Comparison of ENCODE assay signal across 20 cellular contexts in genomic region chr2:39394427-39395002, GRCh38. TPM values are rescaled to one million over a fixed set of nuclear protein-coding genes. Genes with fewer than 3 reads are reported as not detected.
DNase-seq lines count a peak whose midpoint lies in the region; ATAC-seq and TF ChIP-seq lines count a peak whose summit lies in the region.
"Had no signal": no experiment of that assay in that cellular context is flagged by ENCODE, and none has a peak within 500 bp of the region (broad histone marks: within the 10 kb centered on the region; RNA-seq: fewer than 3 reads in every experiment).

No MANE protein-coding gene starts in this region.

- 9 to 19% (median 12%) methylated on average over 5 of the region's 5 CpGs for WGBS in psoas muscle, 3 donors
- WGBS in hepatocyte (ENCODE audit: low lambda C conversion rate, missing lambda C conversion rate) = 91% methylated on average over 5 of the region's 5 CpGs

- H3K4me3 ChIP-seq in AG10803 (ENCODE audit: low read length) = no peak overlapping the region
- H3K4me3 ChIP-seq in Panc1 (ENCODE audit: low read depth in 2 of 2, low read length in 2 of 2) = no peak overlapping the region
- H3K4me3 ChIP-seq in psoas muscle = no peak overlapping the region
- no peak overlapping the region for H3K4me3 ChIP-seq in hepatocyte
- H3K4me3 ChIP-seq: lung, spleen had no signal

- in situ Hi-C loops in Panc1 (cut with HindIII; ENCODE audit: low pct_unique_long_range_greater_than_20kb, low sequenced_read_pairs) = no loop called here

- peaks cover 56% of the 10 kb centered on the region for H4K20me1 ChIP-seq in hepatocyte (ENCODE audit: insufficient read depth, poor library complexity, severe bottlenecking)

- CTCF ChIA-PET in Panc1 (lab: Charles Lee) = no interaction called here

- intact Hi-C loops in Panc1 (cut with micrococcal nuclease; ENCODE audit: unreplicated experiment) (no loop called here), left ventricle myocardium superior (cut with micrococcal nuclease) (no loop called here), psoas muscle (cut with DNase I) (no loop called here)

- H3K4me1 ChIP-seq in Panc1 (ENCODE audit: control insufficient read depth, insufficient read depth, low read length) (peaks cover 39% of the 10 kb centered on the region), psoas muscle (peaks cover 67% of the 10 kb centered on the region), hepatocyte (ENCODE audit: insufficient read depth) (peaks cover 8% of the 10 kb centered on the region)

- H2AFZ ChIP-seq in hepatocyte = no peak overlapping the region

- H3K4me2 ChIP-seq in hepatocyte = no peak overlapping the region

- no peak overlapping the region for H3K27ac ChIP-seq in Panc1 (ENCODE audit: low read length)
- H3K27ac ChIP-seq in psoas muscle = peak overlapping the region; percentile 43
- no peak overlapping the region for H3K27ac ChIP-seq in hepatocyte
- H3K27ac ChIP-seq: C4-2B, spleen had no signal

- no TSS peak for BruUV-seq in Panc1 (replicated peaks; lab: Mats Ljungman, UMichigan)

- DNase-seq in AG10803 (ENCODE audit: low read depth) (peak; percentile 12), Panc1 (ENCODE audit: low read depth, low spot score) (no peak), left ventricle myocardium superior (no peak), psoas muscle (no peak), hepatocyte (ENCODE audit: low spot score) (no peak)
- no peak for DNase-seq in NK-92 treated with Interleukin-12 subunit alpha and Interleukin-12 subunit beta, amount 100 ng/mL, for 24 hours (lab: John Stamatoyannopoulos, UW)
- DNase-seq: activated CD4-positive, alpha-beta T cell treated with anti-CD3 and anti-CD28 coated beads, Interleukin-2, amount 50 U/mL, for 1 hour; activated naive CD8-positive, alpha-beta T cell treated with anti-CD3 and anti-CD28 coated beads, Interleukin-2, amount 50 U/mL, for 24 hours; cortex of kidney; GF-D8; immature natural killer cell; NCI-H1436 treated with DMSO at 0.1 percent for 48 hours; NCI-H2171 treated with DMSO at 0.1 percent for 48 hours; NCI-H526 treated with DMSO at 0.1 percent for 48 hours; spleen; T-cell had no signal

- H3K9me3 ChIP-seq in Panc1 (ENCODE audit: control insufficient read depth, insufficient read depth, low read depth, low read length) (no peaks in the 10 kb centered on the region), psoas muscle (no peaks in the 10 kb centered on the region), hepatocyte (ENCODE audit: low read depth) (no peaks in the 10 kb centered on the region)
- H3K9me3 ChIP-seq: spleen had no signal

- H3K36me3 ChIP-seq in Panc1 (ENCODE audit: control insufficient read depth, insufficient read depth, low read length) (no peaks in the 10 kb centered on the region), psoas muscle (ENCODE audit: insufficient read depth in 1 of 2, low read depth in 1 of 2) (no peaks in the 10 kb centered on the region), hepatocyte (replicated peaks; ENCODE audit: insufficient read depth, low read depth) (no peaks in the 10 kb centered on the region)
- H3K36me3 ChIP-seq: spleen had no signal

- POLR2A ChIA-PET in Panc1 (lab: Charles Lee) = no interaction called here

- H3K79me2 ChIP-seq in hepatocyte = peaks cover 96% of the 10 kb centered on the region

- no peaks in the 10 kb centered on the region for H3K9me2 ChIP-seq in hepatocyte (replicated peaks; ENCODE audit: insufficient read depth)

- no peaks in the 10 kb centered on the region for H3K27me3 ChIP-seq in Panc1 (ENCODE audit: control insufficient read depth, insufficient read depth, low read length)
- H3K27me3 ChIP-seq in psoas muscle (ENCODE audit: insufficient read depth in 3 of 3, low read length in 2 of 3) = no peaks in the 10 kb centered on the region
- no peaks in the 10 kb centered on the region for H3K27me3 ChIP-seq in hepatocyte
- H3K27me3 ChIP-seq: spleen had no signal

- ATAC-seq in Panc1 (peak; percentile 54), left ventricle myocardium superior (peak; percentile 44), psoas muscle (peak; percentile 30 to 54 (median 36)), GM18868 (IDR thresholded peaks at IDR 0.05; ENCODE audit: unreplicated experiment) (no peak), GM21786 (IDR thresholded peaks at IDR 0.05; ENCODE audit: unreplicated experiment) (no peak)
- ATAC-seq: activated naive CD8-positive, alpha-beta T cell treated with anti-CD3 and anti-CD28 coated beads, Interleukin-2, amount 50 U/mL, for 24 hours; T-cell had no signal

- TF ChIP-seq CTCF in AG10803 (conservative IDR thresholded peaks at IDR 0.05; ENCODE audit: low read length) (no peak), Panc1 (IDR thresholded peaks at IDR 0.05) (no peak), psoas muscle (IDR thresholded peaks at IDR 0.05) (no peak), hepatocyte (IDR thresholded peaks at IDR 0.05; ENCODE audit: poor library complexity) (no peak)

RNA-seq across cellular contexts. Expression of gene MAP4K3, which starts 42.6 kb away (rescaled TPM):
- total RNA-seq in Panc1 (2021; ENCODE audit: unreplicated experiment) (26.6 TPM), left ventricle myocardium superior (31.4 TPM), psoas muscle (10 to 100 TPM; 31.0 to 47.7 (median 37.4) TPM), hepatocyte (65.1 and 72.1 TPM in 2 replicates)
- 9.0 TPM for polyA plus RNA-seq in Panc1 (2012; ENCODE audit: insufficient read length)
- polyA plus RNA-seq in psoas muscle (10 to 100 TPM in 2 of 3 donors, 1 to 10 TPM in 1; 8.4 to 23.8 (median 15.4) TPM), hepatocyte (24.5 and 27.2 TPM in 2 replicates)

Comparison
In these comparisons a context has a peak if more than half of its experiments do, and no peak if none do; other contexts are left out.
1. ATAC-seq: peak in Panc1 (single experiment), left ventricle myocardium superior (single experiment) and psoas muscle (4 of 4); none in GM18868 (single experiment) and GM21786 (single experiment).